Comparison of ENCODE assay signal across 18 cellular contexts in genomic region chr2:168678153-168678853, GRCh38.
DNase-seq lines count a peak whose midpoint lies in the region; ATAC-seq and TF ChIP-seq lines count a peak whose summit lies in the region.
"Had no signal": no experiment of that assay in that cellular context is flagged by ENCODE, and none has a peak within 500 bp of the region (broad histone marks: within the 10 kb centered on the region; RNA-seq: fewer than 3 reads in every experiment).

No MANE protein-coding gene starts in this region.

- H3K4me3 ChIP-seq in SJCRH30 = no peak overlapping the region
- H3K4me3 ChIP-seq in mucosa of descending colon = no peak overlapping the region

- TF ChIP-seq CTCF in C4-2B (conservative IDR thresholded peaks at IDR 0.05) = no peak
- TF ChIP-seq CTCF in mucosa of descending colon (IDR thresholded peaks at IDR 0.05) = no peak

- H3K4me3 Mint-ChIP-seq in activated CD4-positive, alpha-beta memory T cell treated with anti-CD3 and anti-CD28 coated beads, Interleukin-2, amount 10 ng/mL, durations not matched to agents 7 days and 5 days = no peak overlapping the region
- no peak overlapping the region for H3K4me3 Mint-ChIP-seq in activated CD4-positive, alpha-beta memory T cell treated with anti-CD3 and anti-CD28 coated beads for 36 hours
- H3K4me3 Mint-ChIP-seq: CD14-positive monocyte had no signal

- H3K27ac Mint-ChIP-seq in activated CD4-positive, alpha-beta memory T cell treated with anti-CD3 and anti-CD28 coated beads, Interleukin-2, amount 10 ng/mL, durations not matched to agents 7 days and 5 days = no peak overlapping the region
- no peak overlapping the region for H3K27ac Mint-ChIP-seq in activated CD4-positive, alpha-beta memory T cell treated with anti-CD3 and anti-CD28 coated beads for 36 hours

- DNase-seq in HT-29 (ENCODE audit: low spot score) (peak; percentile 61), SJCRH30 (peak in 1 of 2 experiments; percentile 47), mucosa of descending colon (peak; percentile 58 to 84 (median 79)), NCI-H146 treated with DMSO at 0.1 percent for 48 hours (lab: John Stamatoyannopoulos, UW; ENCODE audit: unreplicated experiment) (no peak), ecto neural progenitor cell (ENCODE audit: low spot score) (no peak)
- no peak for DNase-seq in activated CD4-positive, alpha-beta memory T cell treated with anti-CD3 and anti-CD28 coated beads, Interleukin-2, amount 10 ng/mL, durations not matched to agents 7 days and 5 days
- no peak for DNase-seq in activated CD4-positive, alpha-beta memory T cell treated with anti-CD3 and anti-CD28 coated beads for 36 hours
- DNase-seq: EL, KG1, NCI-H1694 treated with DMSO at 0.1 percent for 48 hours, NCI-H2081 treated with DMSO at 0.1 percent for 48 hours, NCI-H446 treated with DMSO at 0.1 percent for 48 hours, NCI-H526 treated with DMSO at 0.1 percent for 48 hours, SHP77 treated with DMSO at 0.1 percent for 48 hours, SK-N-SH had no signal

- H3K36me3 ChIP-seq in SJCRH30 = no peaks in the 10 kb centered on the region
- H3K36me3 ChIP-seq in mucosa of descending colon (ENCODE audit: low read depth) = no peaks in the 10 kb centered on the region

- CTCF ChIA-PET in activated CD4-positive, alpha-beta memory T cell treated with anti-CD3 and anti-CD28 coated beads, Interleukin-2, amount 10 ng/mL, durations not matched to agents 7 days and 5 days (lab: Charles Lee) = no interaction called here
- CTCF ChIA-PET in activated CD4-positive, alpha-beta memory T cell treated with anti-CD3 and anti-CD28 coated beads for 36 hours (lab: Charles Lee) = no interaction called here

- peak overlapping the region; percentile 44 for H3K27ac ChIP-seq in C4-2B
- peak overlapping the region; percentile 34 for H3K27ac ChIP-seq in SJCRH30
- H3K27ac ChIP-seq: RWPE1 had no signal

- H3K9me3 ChIP-seq in SJCRH30 (replicated peaks) (no peaks in the 10 kb centered on the region; the same call in 1 of the 2 replicates), mucosa of descending colon (no peaks in the 10 kb centered on the region)
- H3K9me3 ChIP-seq: SK-N-SH had no signal

- no peaks in the 10 kb centered on the region for H3K27me3 ChIP-seq in SJCRH30

- H3K27me3 Mint-ChIP-seq in activated CD4-positive, alpha-beta memory T cell treated with anti-CD3 and anti-CD28 coated beads, Interleukin-2, amount 10 ng/mL, durations not matched to agents 7 days and 5 days = no peaks in the 10 kb centered on the region
- H3K27me3 Mint-ChIP-seq in activated CD4-positive, alpha-beta memory T cell treated with anti-CD3 and anti-CD28 coated beads for 36 hours = no peaks in the 10 kb centered on the region

- no peaks in the 10 kb centered on the region for H3K36me3 Mint-ChIP-seq in activated CD4-positive, alpha-beta memory T cell treated with anti-CD3 and anti-CD28 coated beads, Interleukin-2, amount 10 ng/mL, durations not matched to agents 7 days and 5 days (ENCODE audit: low read depth)
- peaks cover 2% of the 10 kb centered on the region for H3K36me3 Mint-ChIP-seq in activated CD4-positive, alpha-beta memory T cell treated with anti-CD3 and anti-CD28 coated beads for 36 hours

- ATAC-seq in mucosa of descending colon = peak; percentile 94

- H3K4me1 ChIP-seq in SJCRH30 (peaks cover 9% of the 10 kb centered on the region), mucosa of descending colon (ENCODE audit: low read depth) (peaks cover 3% of the 10 kb centered on the region)

- POLR2A ChIA-PET in activated CD4-positive, alpha-beta memory T cell treated with anti-CD3 and anti-CD28 coated beads, Interleukin-2, amount 10 ng/mL, durations not matched to agents 7 days and 5 days (lab: Charles Lee) = no interaction called here
- POLR2A ChIA-PET in activated CD4-positive, alpha-beta memory T cell treated with anti-CD3 and anti-CD28 coated beads for 36 hours (lab: Charles Lee) = no interaction called here

- intact Hi-C loops in mucosa of descending colon (cut with DNase I, micrococcal nuclease) = no loop called here
- intact Hi-C loops in activated CD4-positive, alpha-beta memory T cell treated with anti-CD3 and anti-CD28 coated beads for 36 hours (cut with micrococcal nuclease) = no loop called here

- no peaks in the 10 kb centered on the region for H3K9me3 Mint-ChIP-seq in activated CD4-positive, alpha-beta memory T cell treated with anti-CD3 and anti-CD28 coated beads, Interleukin-2, amount 10 ng/mL, durations not matched to agents 7 days and 5 days
- no peaks in the 10 kb centered on the region for H3K9me3 Mint-ChIP-seq in activated CD4-positive, alpha-beta memory T cell treated with anti-CD3 and anti-CD28 coated beads for 36 hours

- no peaks in the 10 kb centered on the region for H3K4me1 Mint-ChIP-seq in activated CD4-positive, alpha-beta memory T cell treated with anti-CD3 and anti-CD28 coated beads, Interleukin-2, amount 10 ng/mL, durations not matched to agents 7 days and 5 days
- H3K4me1 Mint-ChIP-seq in activated CD4-positive, alpha-beta memory T cell treated with anti-CD3 and anti-CD28 coated beads for 36 hours (ENCODE audit: low read depth) = no peaks in the 10 kb centered on the region

Comparison
In these comparisons a context has a peak if more than half of its experiments do, and no peak if none do; other contexts are left out.
1. DNase-seq: peak in HT-29 (single experiment) and mucosa of descending colon (3 of 3); none in activated CD4-positive, alpha-beta memory T cell treated with anti-CD3 and anti-CD28 coated beads, Interleukin-2, amount 10 ng/mL, durations not matched to agents 7 days and 5 days (single experiment), NCI-H146 treated with DMSO at 0.1 percent for 48 hours (single experiment), activated CD4-positive, alpha-beta memory T cell treated with anti-CD3 and anti-CD28 coated beads for 36 hours (single experiment) and ecto neural progenitor cell (single experiment).